In the genomic region with DNA sequence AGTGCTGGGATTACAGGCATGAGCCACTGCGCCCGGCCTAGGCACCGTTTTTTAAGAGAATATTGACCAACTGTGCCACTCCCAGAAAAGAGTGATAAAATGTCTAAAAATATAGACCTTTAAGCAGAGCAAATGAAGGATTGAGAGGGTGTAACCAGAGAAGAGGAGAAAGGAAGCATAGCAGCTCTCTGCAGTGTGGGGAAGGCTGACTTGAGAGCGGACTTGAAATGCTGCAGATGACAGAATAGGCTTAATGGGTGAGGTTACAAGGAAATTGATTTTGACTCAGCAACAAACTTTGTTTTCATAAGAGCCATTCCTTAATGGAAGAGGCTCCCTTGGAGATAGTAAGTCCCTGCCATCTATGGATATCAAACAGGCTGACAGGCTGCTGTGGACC, we compare ENCODE assay signal across 29 cellular contexts.
"Had no signal": no experiment of that assay in that cellular context is flagged by ENCODE, and none has a peak within 500 bp of the region (broad histone marks: within the 10 kb centered on the region; RNA-seq: fewer than 3 reads in every experiment).

No MANE protein-coding gene starts in this region.

- H3K27me3 ChIP-seq: neural progenitor cell, ovary, stomach, thyroid gland, tibial nerve, upper lobe of left lung, vagina had no signal

- H3K4me2 ChIP-seq: neural progenitor cell, smooth muscle cell had no signal

- H3K27ac Mint-ChIP-seq: natural killer cell treated with Interleukin-12 subunit alpha and Interleukin-12 subunit beta and Interleukin-15 and Interleukin-18, amount 100 ng/mL, for 72 hours; neural progenitor cell; progenitor cell of endocrine pancreas; stimulated activated effector memory CD8-positive, alpha-beta T cell treated with anti-CD3 and anti-CD28 coated beads, Interleukin-12 subunit alpha, Interleukin-12 subunit beta, amount 100 ng/mL, for 72 hours; stimulated activated naive B cell treated with anti-CD40 and anti-IgM and Interleukin-4, amounts not matched to agents 10 μg/mL and 1 μg/mL and 100 μg/mL, for 72 hours; stimulated activated naive CD8-positive, alpha-beta T cell treated with anti-CD3 and anti-CD28 coated beads, Interleukin-15, Interleukin-2, amounts not matched to agents 100 ng/mL and 50 ng/mL, for 24 hours had no signal

- H3K27ac ChIP-seq: neural progenitor cell, ovary, parathyroid adenoma, psoas muscle, skin epidermis, spleen, stomach, thoracic aorta, thyroid gland, tibial nerve, upper lobe of left lung, vagina had no signal

- H3K4me3 Mint-ChIP-seq: naive thymus-derived CD8-positive, alpha-beta T cell; natural killer cell treated with Interleukin-12 subunit alpha and Interleukin-12 subunit beta and Interleukin-15 and Interleukin-18, amount 100 ng/mL, for 72 hours; neural progenitor cell; stimulated activated effector memory CD8-positive, alpha-beta T cell treated with anti-CD3 and anti-CD28 coated beads, Interleukin-12 subunit alpha, Interleukin-12 subunit beta, amount 100 ng/mL, for 72 hours; stimulated activated naive B cell treated with anti-CD40 and anti-IgM and Interleukin-4, amounts not matched to agents 10 μg/mL and 1 μg/mL and 100 μg/mL, for 72 hours; stimulated activated naive CD8-positive, alpha-beta T cell treated with anti-CD3 and anti-CD28 coated beads, Interleukin-15, Interleukin-2, amounts not matched to agents 100 ng/mL and 50 ng/mL, for 24 hours had no signal

- H3K9me3 ChIP-seq: ovary, psoas muscle, spleen, stomach, thoracic aorta, thyroid gland, upper lobe of left lung, vagina had no signal

- DNase-seq: naive thymus-derived CD8-positive, alpha-beta T cell; occipital lobe; ovary; posterior cingulate gyrus; psoas muscle; right cardiac atrium; spleen; stimulated activated CD4-positive, alpha-beta T cell treated with anti-CD3 and anti-CD28 coated beads, Interleukin-12 subunit alpha, Interleukin-12 subunit beta, amount 100 ng/mL, for 4 hours; stimulated activated CD4-positive, alpha-beta T cell treated with anti-CD3 and anti-CD28 coated beads, Interleukin-1b, Interleukin-23, amount 100 ng/mL, for 48 hours; stimulated activated CD4-positive, alpha-beta T cell treated with anti-CD3 and anti-CD28 coated beads, Interleukin-4, amount 100 ng/mL, for 1 hour; stimulated activated naive B cell treated with anti-CD40 and anti-IgM and Interleukin-4, amounts not matched to agents 10 μg/mL and 1 μg/mL and 100 μg/mL, for 72 hours; stimulated activated naive CD4-positive, alpha-beta T cell treated with Interleukin-2 at 50 U/mL for 16 hours; stomach; thyroid gland; trophoblast cell; upper lobe of left lung had no signal

- FAIRE-seq: urothelium cell line had no signal

- H3K36me3 ChIP-seq: neural progenitor cell, ovary, spleen, stomach, thoracic aorta, thyroid gland, tibial nerve, upper lobe of left lung, vagina had no signal

- H3K4me1 ChIP-seq: parathyroid adenoma, psoas muscle, spleen, stomach, tibial nerve, upper lobe of left lung, vagina had no signal

- H2AFZ ChIP-seq: neural progenitor cell, parathyroid adenoma had no signal

- ATAC-seq: naive thymus-derived CD8-positive, alpha-beta T cell; natural killer cell treated with Interleukin-12 subunit alpha and Interleukin-12 subunit beta and Interleukin-15 and Interleukin-18, amount 100 ng/mL, for 72 hours; psoas muscle; right cardiac atrium; sciatic nerve; stimulated activated effector memory CD8-positive, alpha-beta T cell treated with anti-CD3 and anti-CD28 coated beads, Interleukin-12 subunit alpha, Interleukin-12 subunit beta, amount 100 ng/mL, for 72 hours; stimulated activated naive B cell treated with anti-CD40 and anti-IgM and Interleukin-4, amounts not matched to agents 10 μg/mL and 1 μg/mL and 100 μg/mL, for 72 hours had no signal

- H3K4me3 ChIP-seq: neural progenitor cell, ovary, psoas muscle, skin epidermis, smooth muscle cell, spleen, stomach, thoracic aorta, thyroid gland, tibial nerve, upper lobe of left lung, vagina had no signal

- H3K79me2 ChIP-seq: parathyroid adenoma had no signal

- H3K9ac ChIP-seq: neural progenitor cell, parathyroid adenoma had no signal

- H3K4me1 Mint-ChIP-seq: naive thymus-derived CD8-positive, alpha-beta T cell; stimulated activated effector memory CD8-positive, alpha-beta T cell treated with anti-CD3 and anti-CD28 coated beads, Interleukin-12 subunit alpha, Interleukin-12 subunit beta, amount 100 ng/mL, for 72 hours; stimulated activated naive B cell treated with anti-CD40 and anti-IgM and Interleukin-4, amounts not matched to agents 10 μg/mL and 1 μg/mL and 100 μg/mL, for 72 hours had no signal

- H3K36me3 Mint-ChIP-seq: naive thymus-derived CD8-positive, alpha-beta T cell; natural killer cell treated with Interleukin-12 subunit alpha and Interleukin-12 subunit beta and Interleukin-15 and Interleukin-18, amount 100 ng/mL, for 72 hours; stimulated activated effector memory CD8-positive, alpha-beta T cell treated with anti-CD3 and anti-CD28 coated beads, Interleukin-12 subunit alpha, Interleukin-12 subunit beta, amount 100 ng/mL, for 72 hours; stimulated activated naive B cell treated with anti-CD40 and anti-IgM and Interleukin-4, amounts not matched to agents 10 μg/mL and 1 μg/mL and 100 μg/mL, for 72 hours had no signal

- H3K9me3 Mint-ChIP-seq: naive thymus-derived CD8-positive, alpha-beta T cell; natural killer cell treated with Interleukin-12 subunit alpha and Interleukin-12 subunit beta and Interleukin-15 and Interleukin-18, amount 100 ng/mL, for 72 hours; stimulated activated effector memory CD8-positive, alpha-beta T cell treated with anti-CD3 and anti-CD28 coated beads, Interleukin-12 subunit alpha, Interleukin-12 subunit beta, amount 100 ng/mL, for 72 hours; stimulated activated naive B cell treated with anti-CD40 and anti-IgM and Interleukin-4, amounts not matched to agents 10 μg/mL and 1 μg/mL and 100 μg/mL, for 72 hours; stimulated activated naive CD8-positive, alpha-beta T cell treated with anti-CD3 and anti-CD28 coated beads, Interleukin-15, Interleukin-2, amounts not matched to agents 100 ng/mL and 50 ng/mL, for 24 hours had no signal

- H3K27me3 Mint-ChIP-seq: progenitor cell of endocrine pancreas had no signal
